18 cellular contexts compared by ENCODE assay signal in the genomic region with DNA sequence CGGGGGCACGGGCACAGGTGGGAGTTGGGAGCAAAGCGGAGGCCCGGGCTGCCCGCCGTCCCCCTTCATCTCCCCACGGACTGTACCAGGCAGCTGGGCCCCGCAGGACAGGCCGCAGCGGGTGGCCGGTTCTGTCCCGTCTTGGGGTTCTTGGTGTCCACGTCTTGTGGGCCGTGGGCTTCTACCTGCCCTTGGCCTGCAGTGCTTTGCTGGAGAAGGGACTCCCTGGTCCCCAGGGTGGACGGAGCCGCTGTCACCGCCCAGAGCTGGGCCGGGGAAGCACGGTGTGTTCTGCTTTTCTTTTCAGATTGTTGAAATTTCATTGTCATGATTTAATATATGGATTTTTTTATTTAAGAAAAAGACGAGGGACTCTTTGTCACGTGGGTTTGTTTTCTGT. TPM values are rescaled to one million over a fixed set of nuclear protein-coding genes. Genes with fewer than 3 reads are reported as not detected.
A peak's percentile ranks its signal among the peaks of the same experiment; 100 is the strongest.
DNase-seq lines count a peak whose midpoint lies in the region; ATAC-seq, FAIRE-seq and TF ChIP-seq lines count a peak whose summit lies in the region.
"Had no signal": no experiment of that assay in that cellular context is flagged by ENCODE, and none has a peak within 500 bp of the region (broad histone marks: within the 10 kb centered on the region; RNA-seq: fewer than 3 reads in every experiment).

No MANE protein-coding gene starts in this region.

- CTCF ChIA-PET in RWPE1 (lab: Yijun Ruan, JAX) (interaction anchor here (1.4 kb wide), 1 partner anchor 14 kb away, joined by 4 read pairs; the partner anchor contains the start of gene TMEM184A), HepG2 (lab: Yijun Ruan, JAX; ENCODE audit: low intra/inter-chr PET ratio, low total read pairs) (no interaction called here)

- TF ChIP-seq EP300 in HepG2 (IDR thresholded peaks at IDR 0.05; ENCODE audit: low read depth in 2 of 2, low read length in 2 of 2) (no peak), HepG2 (CRISPR knock-in tag; IDR thresholded peaks at IDR 0.05; ENCODE audit: borderline replicate concordance) (no peak)

- intact Hi-C loops in right cardiac atrium (cut with DNase I) (no loop called here), left ventricle myocardium superior (cut with micrococcal nuclease) (no loop called here), HepG2 (cut with micrococcal nuclease; ENCODE audit: unreplicated experiment) (no loop called here)

- H3K9ac ChIP-seq in HepG2 (ENCODE audit: insufficient read depth, low read depth, low read length) = no peak overlapping the region
- H3K9ac ChIP-seq: SK-N-SH had no signal

- no peaks in the 10 kb centered on the region for H3K4me1 ChIP-seq in right cardiac atrium (ENCODE audit: control insufficient read depth, insufficient read depth, low read length)
- H3K4me1 ChIP-seq in HepG2 (ENCODE audit: insufficient read depth, low read length) = peaks cover 7% of the 10 kb centered on the region

- ATAC-seq in right cardiac atrium (no peak), left ventricle myocardium superior (no peak), HepG2 (no peak), HG03280 (IDR thresholded peaks at IDR 0.05; ENCODE audit: unreplicated experiment) (no peak)
- ATAC-seq: K562 had no signal

- WGBS in right cardiac atrium = 92% methylated on average over 21 of the region's 21 CpGs
- WGBS in HepG2 (ENCODE audit: low lambda C conversion rate) = 97% methylated on average over 21 of the region's 21 CpGs

- in situ Hi-C loops in HepG2 (cut with HindIII; ENCODE audit: extremely low pct_ligation_motif_present, low pct_unique_long_range_greater_than_20kb) = no loop called here

- H4K20me1 ChIP-seq in HepG2 (ENCODE audit: insufficient read depth, low read length) = no peaks in the 10 kb centered on the region

- H3K4me2 ChIP-seq in HepG2 (ENCODE audit: low read depth, low read length) = no peak overlapping the region
- H3K4me2 ChIP-seq: SK-N-SH had no signal

- TF ChIP-seq RAD21 in HepG2 (CRISPR knock-in tag; IDR thresholded peaks at IDR 0.05) = no peak

- H3K79me2 ChIP-seq in HepG2 (ENCODE audit: insufficient read depth, low read length) = peaks cover 16% of the 10 kb centered on the region

- H3K9me3 ChIP-seq in right cardiac atrium (ENCODE audit: control insufficient read depth, low read length) = no peaks in the 10 kb centered on the region
- no peaks in the 10 kb centered on the region for H3K9me3 ChIP-seq in HepG2 (ENCODE audit: low read length)
- H3K9me3 ChIP-seq: HAP-1, SK-N-SH had no signal

- H2AFZ ChIP-seq in HepG2 (ENCODE audit: low read length) = no peak overlapping the region

- peak in 1 of 2 experiments; percentile 24; a peak in 1 of 4 replicates for TF ChIP-seq POLR2A in HepG2 (IDR thresholded peaks at IDR 0.05; ENCODE audit: insufficient read depth in 1 of 2, low read depth in 2 of 2, low read length in 2 of 2)

- POLR2A ChIA-PET in RWPE1 (lab: Yijun Ruan, JAX; ENCODE audit: low non-redundant PET) (no interaction called here), HepG2 (lab: Yijun Ruan, JAX) (interaction anchor here (4.8 kb wide), 1 partner anchor 13 kb away, joined by 30 read pairs; the partner anchor contains the start of gene TMEM184A)

- no peak overlapping the region for H3K27ac ChIP-seq in right cardiac atrium (ENCODE audit: low read length)
- peak overlapping the region; percentile 99 for H3K27ac ChIP-seq in RWPE1
- no peak overlapping the region for H3K27ac ChIP-seq in HepG2 (ENCODE audit: extremely low read length, insufficient read depth, low read length)

- H3K36me3 ChIP-seq in HepG2 (replicated peaks in 1 of 2; ENCODE audit: control insufficient read depth in 1 of 2, insufficient read depth in 2 of 2, low read length in 2 of 2) = peaks cover 12 to 27% of the 10 kb centered on the region in 2 experiments; a peak in 4 of 5 replicates

- TF ChIP-seq CTCF in RWPE1 (conservative IDR thresholded peaks at IDR 0.05; ENCODE audit: low read depth) (no peak), HepG2 (CRISPR knock-in tag; IDR thresholded peaks at IDR 0.05) (no peak)

- FAIRE-seq in HepG2 (lab: Jason Lieb, UNC) = no peak
- FAIRE-seq: A204.1, HTR-8/SVneo, K562 had no signal

- no peak overlapping the region for H3K4me3 ChIP-seq in right cardiac atrium (ENCODE audit: low read length)
- H3K4me3 ChIP-seq in HepG2 (replicated peaks in 1 of 3; ENCODE audit: insufficient read depth in 1 of 3, low read depth in 2 of 3, low read length in 3 of 3) = no peak overlapping the region
- H3K4me3 ChIP-seq: HAP-1, K562 had no signal

- H3K27me3 ChIP-seq in right cardiac atrium (ENCODE audit: control insufficient read depth, insufficient read depth) (no peaks in the 10 kb centered on the region), HepG2 (ENCODE audit: control insufficient read depth in 1 of 2, insufficient read depth in 2 of 2, low read length in 2 of 2) (no peaks in the 10 kb centered on the region)

- BruUV-seq in HepG2 (replicated peaks; lab: Mats Ljungman, UMichigan) = no TSS peak

- peak in 2 of 3 donors; percentile 39 to 56 for DNase-seq in right cardiac atrium
- no peak for DNase-seq in left ventricle myocardium superior
- no peak for DNase-seq in RWPE1 (ENCODE audit: low spot score)
- DNase-seq in HepG2 (ENCODE audit: low spot score) = no peak
- no peak for DNase-seq in cerebellar cortex (ENCODE audit: low spot score)
- DNase-seq in T1000 (lab: John Stamatoyannopoulos, UW) = no peak
- DNase-seq in NCI-H345 treated with DMSO at 0.1 percent for 48 hours (lab: John Stamatoyannopoulos, UW; ENCODE audit: unreplicated experiment) = no peak
- DNase-seq: CD4-positive, CD25-positive, alpha-beta regulatory T cell; GF-D8; NCI-H1092; NCI-H2107; NCI-H345; SK-N-SH had no signal

RNA-seq across cellular contexts. Expression of gene MAFK, which starts 11.8 kb away (rescaled TPM):
- 10 to 100 TPM; 43.6 to 69.3 (median 55.9) TPM for total RNA-seq in right cardiac atrium
- polyA plus RNA-seq in right cardiac atrium = 73.8 TPM
- 47.2 TPM for total RNA-seq in left ventricle myocardium superior
- total RNA-seq in HepG2 (2016; rRNA removed; fragmentation: Illumina TruSeq; extraction: Trizol) = 9.2 and 10.4 TPM in 2 replicates
- total RNA-seq in HepG2 (2016; cell fraction: cytosol; rRNA removed; fragmentation: Illumina TruSeq; extraction: Trizol; ENCODE audit: low read depth) = 1.4 and 1.5 TPM in 2 replicates
- total RNA-seq in HepG2 (2016; cell fraction: insoluble cytoplasmic fraction; rRNA removed; fragmentation: Illumina TruSeq; extraction: Trizol) = 8.1 and 11.1 TPM in 2 replicates
- total RNA-seq in HepG2 (2016; cell fraction: membrane; rRNA removed; fragmentation: Illumina TruSeq; extraction: Trizol) = 4.0 and 4.6 TPM in 2 replicates
- total RNA-seq in HepG2 (2016; cell fraction: nucleus; rRNA removed; fragmentation: Illumina TruSeq; extraction: Trizol) = 6.5 TPM in 2 replicates
- polyA plus RNA-seq in HepG2 (2011; rRNA removed) = 7.3 and 13.8 TPM in 2 replicates
- 6.2 and 7.3 TPM in 2 replicates for polyA plus RNA-seq in HepG2 (2011; cell fraction: cytosol; rRNA removed)
- 63.2 and 72.7 TPM in 2 replicates for polyA plus RNA-seq in HepG2 (2011; cell fraction: nucleus; rRNA removed)
- polyA plus RNA-seq in HepG2 (2012) = 15.2 and 31.6 TPM in 2 replicates
- 0.54 and 0.61 TPM in 2 replicates for polyA plus RNA-seq in HepG2 (2016; cell fraction: cytosol; fragmentation: Illumina TruSeq; extraction: Trizol; ENCODE audit: low read depth)
- polyA plus RNA-seq in HepG2 (2016; cell fraction: insoluble cytoplasmic fraction; fragmentation: Illumina TruSeq; extraction: Trizol; ENCODE audit: low read depth) = 6.5 and 8.2 TPM in 2 replicates
- polyA plus RNA-seq in HepG2 (2016; cell fraction: membrane; fragmentation: Illumina TruSeq; extraction: Trizol; ENCODE audit: low read depth) = 1.9 TPM in 2 replicates
- polyA plus RNA-seq in HepG2 (2016; cell fraction: nucleus; fragmentation: Illumina TruSeq; extraction: Trizol; ENCODE audit: insufficient read depth, low read depth) = 19.6 and 20.9 TPM in 2 replicates
- polyA minus RNA-seq in HepG2 (2011; rRNA and poly(A)+ RNA removed; ENCODE audit: low replicate concordance) = 11.1 and 17.4 TPM in 2 replicates
- 12.7 and 12.8 TPM in 2 replicates for polyA minus RNA-seq in HepG2 (2011; cell fraction: cytosol; rRNA and poly(A)+ RNA removed)
- 10.8 and 12.7 TPM in 2 replicates for polyA minus RNA-seq in HepG2 (2011; cell fraction: nucleus; rRNA and poly(A)+ RNA removed)

RNA-seq across cellular contexts. Expression of gene TMEM184A, which starts 13.7 kb away (rescaled TPM):
- total RNA-seq in right cardiac atrium = under 1 TPM in 3 of 4 donors, not detected in 1; 0.26 to 0.62 (median 0.49) TPM
- polyA plus RNA-seq in right cardiac atrium = 0.38 TPM
- 0.22 TPM for total RNA-seq in left ventricle myocardium superior
- 3.1 and 9.5 TPM in 2 replicates for total RNA-seq in HepG2 (2016; rRNA removed; fragmentation: Illumina TruSeq; extraction: Trizol)
- total RNA-seq in HepG2 (2016; cell fraction: cytosol; rRNA removed; fragmentation: Illumina TruSeq; extraction: Trizol; ENCODE audit: low read depth) = 4.3 and 4.6 TPM in 2 replicates
- 3.8 and 10.6 TPM in 2 replicates for total RNA-seq in HepG2 (2016; cell fraction: insoluble cytoplasmic fraction; rRNA removed; fragmentation: Illumina TruSeq; extraction: Trizol)
- total RNA-seq in HepG2 (2016; cell fraction: membrane; rRNA removed; fragmentation: Illumina TruSeq; extraction: Trizol) = 5.7 and 6.3 TPM in 2 replicates
- total RNA-seq in HepG2 (2016; cell fraction: nucleus; rRNA removed; fragmentation: Illumina TruSeq; extraction: Trizol) = 11.4 and 11.7 TPM in 2 replicates
- polyA plus RNA-seq in HepG2 (2011; rRNA removed) = 20.4 and 33.1 TPM in 2 replicates
- 9.9 and 13.2 TPM in 2 replicates for polyA plus RNA-seq in HepG2 (2011; cell fraction: cytosol; rRNA removed)
- polyA plus RNA-seq in HepG2 (2011; cell fraction: nucleus; rRNA removed) = 144 and 175 TPM in 2 replicates
- 8.4 and 10.9 TPM in 2 replicates for polyA plus RNA-seq in HepG2 (2012)
- polyA plus RNA-seq in HepG2 (2016; cell fraction: cytosol; fragmentation: Illumina TruSeq; extraction: Trizol; ENCODE audit: low read depth) = 3.6 and 4.0 TPM in 2 replicates
- 4.3 and 5.0 TPM in 2 replicates for polyA plus RNA-seq in HepG2 (2016; cell fraction: insoluble cytoplasmic fraction; fragmentation: Illumina TruSeq; extraction: Trizol; ENCODE audit: low read depth)
- polyA plus RNA-seq in HepG2 (2016; cell fraction: membrane; fragmentation: Illumina TruSeq; extraction: Trizol; ENCODE audit: low read depth) = 4.3 and 5.3 TPM in 2 replicates
- polyA plus RNA-seq in HepG2 (2016; cell fraction: nucleus; fragmentation: Illumina TruSeq; extraction: Trizol; ENCODE audit: insufficient read depth, low read depth) = 25.4 and 29.2 TPM in 2 replicates
- 70.5 and 85.2 TPM in 2 replicates for polyA minus RNA-seq in HepG2 (2011; rRNA and poly(A)+ RNA removed; ENCODE audit: low replicate concordance)
- polyA minus RNA-seq in HepG2 (2011; cell fraction: cytosol; rRNA and poly(A)+ RNA removed) = 6.3 and 12.4 TPM in 2 replicates
- 27.6 and 31.7 TPM in 2 replicates for polyA minus RNA-seq in HepG2 (2011; cell fraction: nucleus; rRNA and poly(A)+ RNA removed)
- total RNA-seq: CD4-positive, CD25-positive, alpha-beta regulatory T cell had no signal

RNA-seq across cellular contexts. Expression of gene PSMG3, which starts 27.5 kb away (rescaled TPM):
- total RNA-seq in right cardiac atrium (10 to 100 TPM; 11.6 to 16.2 (median 13.9) TPM), left ventricle myocardium superior (11.8 TPM), HepG2 (2016; rRNA removed; fragmentation: Illumina TruSeq; extraction: Trizol) (46.7 and 48.4 TPM in 2 replicates)
- polyA plus RNA-seq in right cardiac atrium (27.6 TPM), HepG2 (2011; rRNA removed) (29.3 and 29.6 TPM in 2 replicates)
- 83.1 and 98.2 TPM in 2 replicates for total RNA-seq in HepG2 (2016; cell fraction: cytosol; rRNA removed; fragmentation: Illumina TruSeq; extraction: Trizol; ENCODE audit: low read depth)
- total RNA-seq in HepG2 (2016; cell fraction: insoluble cytoplasmic fraction; rRNA removed; fragmentation: Illumina TruSeq; extraction: Trizol) = 50.6 and 51.2 TPM in 2 replicates
- total RNA-seq in HepG2 (2016; cell fraction: membrane; rRNA removed; fragmentation: Illumina TruSeq; extraction: Trizol) = 102 and 118 TPM in 2 replicates
- total RNA-seq in HepG2 (2016; cell fraction: nucleus; rRNA removed; fragmentation: Illumina TruSeq; extraction: Trizol) = 24.1 and 28.4 TPM in 2 replicates
- polyA plus RNA-seq in HepG2 (2011; cell fraction: cytosol; rRNA removed) = 36.1 and 44.9 TPM in 2 replicates
- polyA plus RNA-seq in HepG2 (2011; cell fraction: nucleus; rRNA removed) = 29.2 and 39.8 TPM in 2 replicates
- 15.8 and 28.3 TPM in 2 replicates for polyA plus RNA-seq in HepG2 (2012)
- polyA plus RNA-seq in HepG2 (2016; cell fraction: cytosol; fragmentation: Illumina TruSeq; extraction: Trizol; ENCODE audit: low read depth) = 72.7 and 106 TPM in 2 replicates
- 49.5 and 55.3 TPM in 2 replicates for polyA plus RNA-seq in HepG2 (2016; cell fraction: insoluble cytoplasmic fraction; fragmentation: Illumina TruSeq; extraction: Trizol; ENCODE audit: low read depth)
- 82.6 and 104 TPM in 2 replicates for polyA plus RNA-seq in HepG2 (2016; cell fraction: membrane; fragmentation: Illumina TruSeq; extraction: Trizol; ENCODE audit: low read depth)
- polyA plus RNA-seq in HepG2 (2016; cell fraction: nucleus; fragmentation: Illumina TruSeq; extraction: Trizol; ENCODE audit: insufficient read depth, low read depth) = 48.5 and 51.1 TPM in 2 replicates
- 17.7 and 43.7 TPM in 2 replicates for polyA minus RNA-seq in HepG2 (2011; rRNA and poly(A)+ RNA removed; ENCODE audit: low replicate concordance)
- 8.9 and 9.7 TPM in 2 replicates for polyA minus RNA-seq in HepG2 (2011; cell fraction: cytosol; rRNA and poly(A)+ RNA removed)
- 4.7 and 6.2 TPM in 2 replicates for polyA minus RNA-seq in HepG2 (2011; cell fraction: nucleus; rRNA and poly(A)+ RNA removed)

RNA-seq across cellular contexts. Expression of gene INTS1, which starts 38.1 kb away (rescaled TPM):
- total RNA-seq in right cardiac atrium (10 to 100 TPM; 30.6 to 48.3 (median 46.3) TPM), left ventricle myocardium superior (32.0 TPM), HepG2 (2016; rRNA removed; fragmentation: Illumina TruSeq; extraction: Trizol) (17.3 and 29.0 TPM in 2 replicates)
- polyA plus RNA-seq in right cardiac atrium (39.0 TPM), HepG2 (2011; rRNA removed) (13.7 and 18.2 TPM in 2 replicates)
- total RNA-seq in HepG2 (2016; cell fraction: cytosol; rRNA removed; fragmentation: Illumina TruSeq; extraction: Trizol; ENCODE audit: low read depth) = 5.1 and 5.5 TPM in 2 replicates
- total RNA-seq in HepG2 (2016; cell fraction: insoluble cytoplasmic fraction; rRNA removed; fragmentation: Illumina TruSeq; extraction: Trizol) = 10.4 and 29.7 TPM in 2 replicates
- 7.6 and 9.1 TPM in 2 replicates for total RNA-seq in HepG2 (2016; cell fraction: membrane; rRNA removed; fragmentation: Illumina TruSeq; extraction: Trizol)
- total RNA-seq in HepG2 (2016; cell fraction: nucleus; rRNA removed; fragmentation: Illumina TruSeq; extraction: Trizol) = 41.5 and 48.7 TPM in 2 replicates
- polyA plus RNA-seq in HepG2 (2011; cell fraction: cytosol; rRNA removed) = 13.7 and 18.1 TPM in 2 replicates
- 167 and 254 TPM in 2 replicates for polyA plus RNA-seq in HepG2 (2011; cell fraction: nucleus; rRNA removed)
- polyA plus RNA-seq in HepG2 (2012) = 20.5 and 22.5 TPM in 2 replicates
- 3.9 and 4.3 TPM in 2 replicates for polyA plus RNA-seq in HepG2 (2016; cell fraction: cytosol; fragmentation: Illumina TruSeq; extraction: Trizol; ENCODE audit: low read depth)
- polyA plus RNA-seq in HepG2 (2016; cell fraction: insoluble cytoplasmic fraction; fragmentation: Illumina TruSeq; extraction: Trizol; ENCODE audit: low read depth) = 11.9 and 26.2 TPM in 2 replicates
- 6.0 and 6.1 TPM in 2 replicates for polyA plus RNA-seq in HepG2 (2016; cell fraction: membrane; fragmentation: Illumina TruSeq; extraction: Trizol; ENCODE audit: low read depth)
- polyA plus RNA-seq in HepG2 (2016; cell fraction: nucleus; fragmentation: Illumina TruSeq; extraction: Trizol; ENCODE audit: insufficient read depth, low read depth) = 118 and 123 TPM in 2 replicates
- 33.5 and 55.8 TPM in 2 replicates for polyA minus RNA-seq in HepG2 (2011; rRNA and poly(A)+ RNA removed; ENCODE audit: low replicate concordance)
- polyA minus RNA-seq in HepG2 (2011; cell fraction: cytosol; rRNA and poly(A)+ RNA removed) = 18.4 and 23.7 TPM in 2 replicates
- polyA minus RNA-seq in HepG2 (2011; cell fraction: nucleus; rRNA and poly(A)+ RNA removed) = 25.5 and 29.1 TPM in 2 replicates

Comparison
In these comparisons a context has a peak if more than half of its experiments do, and no peak if none do; other contexts are left out.
1. DNase-seq: peak in right cardiac atrium (2 of 3); none in left ventricle myocardium superior (single experiment), RWPE1 (single experiment), HepG2 (single experiment), cerebellar cortex (single experiment), T1000 (single experiment) and NCI-H345 treated with DMSO at 0.1 percent for 48 hours (single experiment).